Comparison of ENCODE assay signal across 9 cellular contexts in the genomic region with DNA sequence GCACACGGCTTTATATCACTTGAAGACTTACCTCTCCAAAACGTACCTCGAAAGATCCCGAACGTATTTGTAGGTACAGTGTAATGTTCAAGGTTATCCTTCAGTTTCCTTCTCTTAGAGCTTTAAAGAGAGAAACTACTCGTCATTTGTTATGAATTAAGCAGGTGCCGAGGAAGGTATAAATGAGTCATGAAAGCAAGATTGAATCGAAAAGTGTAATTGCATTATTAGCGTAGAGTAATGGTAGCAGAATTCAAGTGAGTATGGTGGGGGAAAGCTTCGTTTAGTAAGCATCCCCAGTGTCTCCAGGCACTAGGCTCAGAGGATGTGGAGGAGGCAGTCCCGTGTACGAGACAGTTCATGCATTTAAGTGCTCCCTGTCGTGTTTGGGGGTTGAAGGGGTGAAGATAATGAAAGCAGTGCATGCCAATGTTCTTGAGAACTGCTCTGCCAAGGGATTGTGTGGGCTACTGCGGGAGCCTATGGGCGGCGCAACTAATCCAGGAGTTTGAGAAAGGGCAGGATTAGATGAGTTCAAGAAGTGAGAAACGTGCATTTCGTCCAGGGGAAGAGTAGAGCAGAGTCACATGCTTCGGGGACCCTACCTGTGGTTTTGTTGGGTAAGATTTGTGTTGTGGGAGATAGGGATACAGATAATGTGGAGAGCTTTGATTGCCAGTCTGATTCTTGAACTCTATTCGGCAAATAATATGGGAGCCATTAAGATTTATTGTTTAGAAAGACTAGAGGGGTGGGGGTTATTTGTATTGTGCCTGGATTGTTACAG. TPM values are rescaled to one million over a fixed set of nuclear protein-coding genes. Genes with fewer than 3 reads are reported as not detected.
A peak's percentile ranks its signal among the peaks of the same experiment; 100 is the strongest.
DNase-seq lines count a peak whose midpoint lies in the region; ATAC-seq, FAIRE-seq and TF ChIP-seq lines count a peak whose summit lies in the region.
"Had no signal": no experiment of that assay in that cellular context is flagged by ENCODE, and none has a peak within 500 bp of the region (broad histone marks: within the 10 kb centered on the region; RNA-seq: fewer than 3 reads in every experiment).

No MANE protein-coding gene starts in this region.

- H3K4me3 ChIP-seq in AG09309 (ENCODE audit: control insufficient read depth, low read depth, low read length): peak overlapping the region; percentile 97
- H3K4me3 ChIP-seq in dorsolateral prefrontal cortex: peak overlapping the region; percentile 68 to 100 (median 95)
- peak overlapping the region; percentile 86 for H3K4me3 ChIP-seq in neural cell (ENCODE audit: low read length)

- intact Hi-C loops in dorsolateral prefrontal cortex (cut with DNase I): loop anchor here (1.0 to 5.0 kb wide), 4 partner anchors 39 to 62 kb away; a partner anchor contains a TSS

- H2AFZ ChIP-seq in neural cell (ENCODE audit: low read depth, low read length): peak overlapping the region; percentile 62

- H3F3A ChIP-seq in neural cell (ENCODE audit: insufficient read depth, low read length, poor library complexity, severe bottlenecking): no peaks in the 10 kb centered on the region

- no peak for TF ChIP-seq EP300 in neural cell (conservative IDR thresholded peaks at IDR 0.05; ENCODE audit: poor library complexity, severe bottlenecking)

- H3K4me2 ChIP-seq in neural cell (ENCODE audit: low read length): peak overlapping the region; percentile 88

- H4K20me1 ChIP-seq in neural cell (ENCODE audit: insufficient read depth): no peaks in the 10 kb centered on the region

- peaks cover 14% of the 10 kb centered on the region for H3K79me2 ChIP-seq in neural cell (replicated peaks; ENCODE audit: insufficient read depth, low read length)

- TF ChIP-seq RAD21 in neural cell (conservative IDR thresholded peaks at IDR 0.05): no peak

- DNase-seq in AG09309 (ENCODE audit: low read depth) (no peak), GM18507 (ENCODE audit: extremely low spot score, insufficient read length, low read depth) (no peak), NCI-H82 treated with DMSO at 0.1 percent for 48 hours (lab: John Stamatoyannopoulos, UW; ENCODE audit: unreplicated experiment) (peak; percentile 6), dorsolateral prefrontal cortex (no peak), superior temporal gyrus (ENCODE audit: extremely low spot score) (no peak)
- DNase-seq: naive B cell had no signal

- peak overlapping the region; percentile 70 for H3K9ac ChIP-seq in neural cell (ENCODE audit: low read length)

- H3K36me3 ChIP-seq in neural cell (ENCODE audit: insufficient read depth, low read length): peaks cover 3% of the 10 kb centered on the region

- peak; percentile 15 for FAIRE-seq in GM18507 (lab: Jason Lieb, UNC)

- TF ChIP-seq CTCF in AG09309 (IDR thresholded peaks at IDR 0.05; ENCODE audit: control insufficient read depth, insufficient read depth, low read depth, low read length, missing control alignments) (no peak), dorsolateral prefrontal cortex (IDR thresholded peaks at IDR 0.05 in 54 of 56, conservative IDR thresholded peaks at IDR 0.05 in 2 of 56; ENCODE audit: low read depth in 1 of 56, partially characterized antibody in 56 of 56) (no peak), neural cell (IDR thresholded peaks at IDR 0.05; ENCODE audit: poor library complexity, severe bottlenecking) (no peak)

- no peaks in the 10 kb centered on the region for H3K27me3 ChIP-seq in dorsolateral prefrontal cortex
- H3K27me3 ChIP-seq in neural cell (ENCODE audit: insufficient read depth, low read depth, low read length): no peaks in the 10 kb centered on the region

- H3K27ac ChIP-seq in dorsolateral prefrontal cortex (peak overlapping the region in 8 of 59 donors; percentile 94 to 99 (median 98)), neural cell (ENCODE audit: low read length) (no peak overlapping the region)

- ATAC-seq in HG03097 (IDR thresholded peaks at IDR 0.05; ENCODE audit: low FRiP score, unreplicated experiment) (no peak), GM18517 (IDR thresholded peaks at IDR 0.05; ENCODE audit: unreplicated experiment) (no peak)

- no peaks in the 10 kb centered on the region for H3K9me3 ChIP-seq in neural cell (ENCODE audit: low read length)

- H3K9me2 ChIP-seq in neural cell (ENCODE audit: insufficient read depth, low read length): no peaks in the 10 kb centered on the region

TF ChIP-seq in neural cell, 6 proteins besides CTCF, POLR2A, EP300 and RAD21:
- TF ChIP-seq EZH2 (IDR thresholded peaks at IDR 0.05; ENCODE audit: borderline replicate concordance, insufficient read depth, low read length, poor library complexity, severe bottlenecking): no peak
- TF ChIP-seq, protein P1, sequence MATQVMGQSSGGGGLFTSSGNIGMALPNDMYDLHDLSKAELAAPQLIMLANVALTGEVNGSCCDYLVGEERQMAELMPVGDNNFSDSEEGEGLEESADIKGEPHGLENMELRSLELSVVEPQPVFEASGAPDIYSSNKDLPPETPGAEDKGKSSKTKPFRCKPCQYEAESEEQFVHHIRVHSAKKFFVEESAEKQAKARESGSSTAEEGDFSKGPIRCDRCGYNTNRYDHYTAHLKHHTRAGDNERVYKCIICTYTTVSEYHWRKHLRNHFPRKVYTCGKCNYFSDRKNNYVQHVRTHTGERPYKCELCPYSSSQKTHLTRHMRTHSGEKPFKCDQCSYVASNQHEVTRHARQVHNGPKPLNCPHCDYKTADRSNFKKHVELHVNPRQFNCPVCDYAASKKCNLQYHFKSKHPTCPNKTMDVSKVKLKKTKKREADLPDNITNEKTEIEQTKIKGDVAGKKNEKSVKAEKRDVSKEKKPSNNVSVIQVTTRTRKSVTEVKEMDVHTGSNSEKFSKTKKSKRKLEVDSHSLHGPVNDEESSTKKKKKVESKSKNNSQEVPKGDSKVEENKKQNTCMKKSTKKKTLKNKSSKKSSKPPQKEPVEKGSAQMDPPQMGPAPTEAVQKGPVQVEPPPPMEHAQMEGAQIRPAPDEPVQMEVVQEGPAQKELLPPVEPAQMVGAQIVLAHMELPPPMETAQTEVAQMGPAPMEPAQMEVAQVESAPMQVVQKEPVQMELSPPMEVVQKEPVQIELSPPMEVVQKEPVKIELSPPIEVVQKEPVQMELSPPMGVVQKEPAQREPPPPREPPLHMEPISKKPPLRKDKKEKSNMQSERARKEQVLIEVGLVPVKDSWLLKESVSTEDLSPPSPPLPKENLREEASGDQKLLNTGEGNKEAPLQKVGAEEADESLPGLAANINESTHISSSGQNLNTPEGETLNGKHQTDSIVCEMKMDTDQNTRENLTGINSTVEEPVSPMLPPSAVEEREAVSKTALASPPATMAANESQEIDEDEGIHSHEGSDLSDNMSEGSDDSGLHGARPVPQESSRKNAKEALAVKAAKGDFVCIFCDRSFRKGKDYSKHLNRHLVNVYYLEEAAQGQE (IDR thresholded peaks at IDR 0.05; ENCODE audit: borderline replicate concordance): no peak

RNA-seq across cellular contexts. Expression of a gene that starts 0.9 kb away (rescaled TPM):
- total RNA-seq in dorsolateral prefrontal cortex: 10 to 100 TPM; 10.4 to 27.6 (median 17.8) TPM
- polyA plus RNA-seq in neural cell: 7.1 and 9.8 TPM in 2 replicates
- 21.2 and 22.7 TPM in 2 replicates for polyA minus RNA-seq in neural cell

RNA-seq across cellular contexts. Expression of a gene that starts 41.2 kb away (rescaled TPM):
- 10 to 100 TPM in 117 of 120 experiments, 1 to 10 TPM in 3; 8.2 to 25.8 (median 17.1) TPM for total RNA-seq in dorsolateral prefrontal cortex
- polyA plus RNA-seq in neural cell: 34.9 and 41.1 TPM in 2 replicates
- polyA minus RNA-seq in neural cell: 7.1 and 14.1 TPM in 2 replicates
